Comparison of ENCODE assay signal across 18 cellular contexts in the genomic region with DNA sequence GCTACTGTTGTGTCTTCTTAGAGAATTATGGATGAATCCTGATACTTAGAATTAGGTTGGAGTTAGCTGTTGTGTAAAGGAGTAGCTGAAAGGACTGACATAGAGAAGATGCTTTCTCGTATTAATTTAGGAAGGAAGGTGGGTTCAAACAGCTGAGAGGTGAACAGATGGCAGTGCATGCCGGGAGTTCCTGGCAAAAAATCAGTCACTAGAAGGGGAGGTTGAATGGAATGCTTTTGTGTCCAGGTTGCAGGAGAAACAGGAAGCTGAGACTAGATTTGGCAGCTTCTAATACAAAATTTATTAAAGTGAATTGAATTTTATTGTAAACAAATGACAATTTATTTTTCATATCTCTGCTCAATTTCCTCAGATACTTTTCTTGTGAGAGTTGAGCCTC.
DNase-seq lines count a peak whose midpoint lies in the region; ATAC-seq and TF ChIP-seq lines count a peak whose summit lies in the region.
"Had no signal": no experiment of that assay in that cellular context is flagged by ENCODE, and none has a peak within 500 bp of the region (broad histone marks: within the 10 kb centered on the region; RNA-seq: fewer than 3 reads in every experiment).

No MANE protein-coding gene starts in this region.

- H3K18ac ChIP-seq in neuronal stem cell (ENCODE audit: low read length), result no peak overlapping the region

- H3K9me3 Mint-ChIP-seq in HFFc6 (no peaks in the 10 kb centered on the region), chondrocyte (ENCODE audit: low read depth) (no peaks in the 10 kb centered on the region)

- H3K4me3 ChIP-seq in AG10803 (ENCODE audit: low read length) (no peak overlapping the region), neuronal stem cell (ENCODE audit: low read length in 2 of 2) (no peak overlapping the region)
- H3K4me3 ChIP-seq: SK-N-MC, stomach had no signal

- no peak overlapping the region for H4K8ac ChIP-seq in neuronal stem cell (ENCODE audit: low read depth, low read length)

- H2BK5ac ChIP-seq in neuronal stem cell (ENCODE audit: low read length), result no peak overlapping the region

- H3K27ac ChIP-seq in neuronal stem cell (replicated peaks; ENCODE audit: low read length), result no peak overlapping the region

- ATAC-seq in GM18873 (IDR thresholded peaks at IDR 0.05; ENCODE audit: low FRiP score, unreplicated experiment), result no peak
- ATAC-seq in HG03521 (IDR thresholded peaks at IDR 0.05; ENCODE audit: unreplicated experiment), result no peak
- ATAC-seq in GM21526 (IDR thresholded peaks at IDR 0.05; ENCODE audit: low FRiP score, unreplicated experiment), result no peak
- ATAC-seq: HCT116, sciatic nerve had no signal

- H2AFZ ChIP-seq in neuronal stem cell (ENCODE audit: low read length), result peak overlapping the region; percentile 10

- no peak overlapping the region for H3K4ac ChIP-seq in neuronal stem cell (ENCODE audit: low read length)

- no peak overlapping the region for H2BK15ac ChIP-seq in neuronal stem cell (ENCODE audit: low read length)

- H3K4me1 ChIP-seq in neuronal stem cell (ENCODE audit: control insufficient read depth in 2 of 2, insufficient read depth in 1 of 2, low read depth in 1 of 2, low read length in 2 of 2), result peaks cover 7 to 9% of the 10 kb centered on the region in 2 donors

- no CpG with 5 or more reads among the region's 2 CpGs for WGBS in neuronal stem cell (ENCODE audit: extremely low coverage in 2 of 2, insufficient read length in 2 of 2, insufficient replicate concordance in 1 of 2), 2 donors

- H3K4me1 Mint-ChIP-seq in HFFc6 (ENCODE audit: low read depth), result peaks cover 74% of the 10 kb centered on the region
- H3K4me1 Mint-ChIP-seq in chondrocyte (ENCODE audit: low read depth), result peaks cover 59% of the 10 kb centered on the region

- peak; percentile 16 for DNase-seq in AG10803 (ENCODE audit: low read depth)
- no peak for DNase-seq in HFFc6
- no peak for DNase-seq in chondrocyte (ENCODE audit: low spot score)
- DNase-seq in neuronal stem cell (ENCODE audit: low spot score), result no peak
- DNase-seq in HUDEP-2 (lab: John Stamatoyannopoulos, UW; ENCODE audit: unreplicated experiment in 76 of 76), result no peak
- DNase-seq: activated CD8-positive, alpha-beta memory T cell treated with anti-CD3 and anti-CD28 coated beads, Interleukin-2, amount 50 U/mL, for 48 hours; activated gamma-delta T cell; midbrain; NCI-H82; occipital lobe; stimulated activated CD4-positive, alpha-beta T cell treated with anti-CD3 and anti-CD28 coated beads, Interleukin-2, amount 100 ng/mL, for 48 hours; stomach had no signal

- H3K36me3 Mint-ChIP-seq in HFFc6 (ENCODE audit: low read depth) (no peaks in the 10 kb centered on the region), chondrocyte (ENCODE audit: low read depth) (no peaks in the 10 kb centered on the region)

- H2AK5ac ChIP-seq in neuronal stem cell (ENCODE audit: low read depth, low read length), result no peak overlapping the region

- H2BK120ac ChIP-seq in neuronal stem cell (ENCODE audit: low read depth, low read length), result no peak overlapping the region

- H3K27ac Mint-ChIP-seq in HFFc6 (peak overlapping the region; percentile 96), chondrocyte (ENCODE audit: unreplicated experiment) (peak overlapping the region; percentile 94)

- H3K23ac ChIP-seq in neuronal stem cell (ENCODE audit: low read depth, low read length, poor library complexity), result no peak overlapping the region

- no peak overlapping the region for H3K14ac ChIP-seq in neuronal stem cell (ENCODE audit: low read length)

- H3K9ac ChIP-seq in neuronal stem cell (ENCODE audit: low read depth, low read length, poor library complexity), result no peak overlapping the region

- H2BK12ac ChIP-seq in neuronal stem cell (ENCODE audit: low read length), result no peak overlapping the region

- no peaks in the 10 kb centered on the region for H3K27me3 ChIP-seq in neuronal stem cell (ENCODE audit: control insufficient read depth in 3 of 3, insufficient read depth in 3 of 3, low read depth in 1 of 3, low read length in 3 of 3)
- H3K27me3 ChIP-seq: stomach had no signal

- H3K4me3 Mint-ChIP-seq in HFFc6 (peak overlapping the region; percentile 16; the same call in 1 of the 2 replicates), chondrocyte (ENCODE audit: unreplicated experiment) (no peak overlapping the region)

- H3K4me2 ChIP-seq in neuronal stem cell (ENCODE audit: insufficient read depth, low read length, poor library complexity, severe bottlenecking), result no peak overlapping the region

- no peaks in the 10 kb centered on the region for H3K79me1 ChIP-seq in neuronal stem cell (ENCODE audit: low read depth, low read length)

- peaks cover 0 to 7% of the 10 kb centered on the region in 2 donors for H3K9me3 ChIP-seq in neuronal stem cell (replicated peaks in 1 of 2; ENCODE audit: control insufficient read depth in 2 of 2, insufficient read depth in 1 of 2, low read depth in 1 of 2, low read length in 2 of 2)
- H3K9me3 ChIP-seq: stomach had no signal

- H3K27me3 Mint-ChIP-seq in HFFc6 (ENCODE audit: insufficient read depth), result peaks cover 2% of the 10 kb centered on the region; the same call in 1 of the 2 replicates
- no peaks in the 10 kb centered on the region for H3K27me3 Mint-ChIP-seq in chondrocyte (ENCODE audit: low read depth)

- TF ChIP-seq CTCF in AG10803 (conservative IDR thresholded peaks at IDR 0.05; ENCODE audit: low read length) (no peak), HFFc6 (IDR thresholded peaks at IDR 0.05) (no peak), chondrocyte (IDR thresholded peaks at IDR 0.05) (no peak)

- no peak overlapping the region for H4K91ac ChIP-seq in neuronal stem cell (ENCODE audit: low read depth, low read length, poor library complexity)

- H3K36me3 ChIP-seq in neuronal stem cell (replicated peaks in 1 of 2; ENCODE audit: control insufficient read depth in 2 of 2, insufficient read depth in 2 of 2, low read length in 2 of 2), result no peaks in the 10 kb centered on the region
- H3K36me3 ChIP-seq: stomach had no signal
